8 cellular contexts compared by ENCODE assay signal in the genomic region with DNA sequence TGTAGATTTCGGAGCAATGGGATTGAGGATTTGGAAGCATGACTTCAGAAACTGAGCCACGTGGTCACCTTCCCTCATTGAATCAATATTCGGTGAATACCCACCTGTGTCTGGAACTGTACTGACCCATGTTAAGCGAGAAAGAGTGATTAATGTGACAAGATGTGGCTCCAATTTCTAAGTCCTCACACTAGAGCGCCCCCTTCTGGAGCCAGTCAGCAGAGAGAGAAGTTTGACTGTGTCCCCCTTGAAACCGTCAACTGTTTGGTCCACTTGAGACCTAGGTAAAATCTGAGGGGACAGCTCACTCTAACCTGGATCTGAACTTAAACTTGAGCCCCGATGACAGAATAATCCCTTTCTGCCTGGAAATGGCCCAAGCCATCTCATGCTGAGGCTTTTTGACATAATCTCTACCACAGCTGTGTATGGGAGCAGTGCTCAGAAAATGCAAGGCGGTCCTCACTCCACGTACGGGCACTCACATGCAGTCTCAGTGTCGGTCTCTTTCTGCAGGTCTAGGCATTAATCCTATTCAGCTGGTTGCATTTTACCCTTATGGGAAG. TPM values are rescaled to one million over a fixed set of nuclear protein-coding genes. Genes with fewer than 3 reads are reported as not detected.
DNase-seq lines count a peak whose midpoint lies in the region; FAIRE-seq and TF ChIP-seq lines count a peak whose summit lies in the region.

No MANE protein-coding gene starts in this region.

- peaks cover 5% of the 10 kb centered on the region for H3K36me3 ChIP-seq in cardiac muscle cell
- H3K36me3 ChIP-seq in keratinocyte (ENCODE audit: control insufficient read depth in 2 of 2, extremely low read depth in 1 of 2, insufficient read depth in 2 of 2, low read length in 2 of 2): no peaks in the 10 kb centered on the region
- H3K36me3 ChIP-seq in transverse colon: no peaks in the 10 kb centered on the region

- H3K27ac Mint-ChIP-seq in activated T-cell treated with anti-CD3 and anti-CD28 coated beads, Interleukin-2, amount 50 U/mL, for 24 hours: no peak overlapping the region

- H3K27ac ChIP-seq in cardiac muscle cell (no peak overlapping the region), keratinocyte (ENCODE audit: control insufficient read depth, insufficient read depth, low read length) (no peak overlapping the region), transverse colon (peak overlapping the region in 3 of 4 donors; percentile 20 to 62 (median 32))

- no peak overlapping the region for H2AFZ ChIP-seq in keratinocyte (ENCODE audit: control insufficient read depth, low read length)

- H3K4me2 ChIP-seq in keratinocyte (ENCODE audit: control insufficient read depth, extremely low read depth, insufficient read depth, low read depth, low read length): no peak overlapping the region

- H4K20me1 ChIP-seq in keratinocyte (ENCODE audit: control insufficient read depth, extremely low read depth, insufficient read depth, low read length): no peaks in the 10 kb centered on the region

- TF ChIP-seq POLR2A in transverse colon (IDR thresholded peaks at IDR 0.05): no peak

- in situ Hi-C loops in transverse colon (cut with MboI; ENCODE audit: low pct_ligation_motif_present in 1 of 4, low pct_unique_long_range_greater_than_20kb in 1 of 4, low sequenced_read_pairs in 3 of 4): no loop called here

- 82 to 92% methylated on average over 3 to 11 of the region's 11 CpGs for WGBS in transverse colon (ENCODE audit: low coverage in 1 of 2), 2 donors

- H3K36me3 Mint-ChIP-seq in activated T-cell treated with anti-CD3 and anti-CD28 coated beads, Interleukin-2, amount 50 U/mL, for 24 hours (ENCODE audit: low read depth): peaks cover 25% of the 10 kb centered on the region

- H3K27me3 ChIP-seq in cardiac muscle cell: no peaks in the 10 kb centered on the region
- no peaks in the 10 kb centered on the region for H3K27me3 ChIP-seq in keratinocyte (ENCODE audit: control insufficient read depth, extremely low read depth, insufficient read depth, low read length)
- H3K27me3 ChIP-seq in transverse colon: no peaks in the 10 kb centered on the region

- FAIRE-seq in keratinocyte (lab: Jason Lieb, UNC): no peak

- H3K4me3 ChIP-seq in cardiac muscle cell: no peak overlapping the region
- H3K4me3 ChIP-seq in keratinocyte (ENCODE audit: control insufficient read depth in 2 of 3, extremely low read depth in 1 of 3, insufficient read depth in 2 of 3, low read depth in 1 of 3, low read length in 3 of 3): no peak overlapping the region
- H3K4me3 ChIP-seq in transverse colon: no peak overlapping the region

- peaks cover 5% of the 10 kb centered on the region for H3K4me1 Mint-ChIP-seq in activated T-cell treated with anti-CD3 and anti-CD28 coated beads, Interleukin-2, amount 50 U/mL, for 24 hours (ENCODE audit: low read depth)

- no peaks in the 10 kb centered on the region for H3K79me2 ChIP-seq in keratinocyte (ENCODE audit: control insufficient read depth, insufficient read depth, low read length)

- H3K4me1 ChIP-seq in cardiac muscle cell (ENCODE audit: low read depth) (peaks cover 11% of the 10 kb centered on the region), keratinocyte (ENCODE audit: control insufficient read depth, extremely low read depth, insufficient read depth, low read length) (peaks cover 11% of the 10 kb centered on the region), transverse colon (peaks cover 6 to 21% (median 10%) of the 10 kb centered on the region in 4 donors)

- H3K9ac ChIP-seq in keratinocyte (ENCODE audit: control insufficient read depth, extremely low read depth, insufficient read depth, low read length): no peak overlapping the region

- DNase-seq in cardiac muscle cell (ENCODE audit: low read depth in 1 of 2, low spot score in 1 of 2) (peak in 1 of 2 donors; percentile 54), cardiac septum (ENCODE audit: low spot score) (no peak), keratinocyte (ENCODE audit: low read depth, low spot score) (no peak), transverse colon (no peak), NCI-H1694 treated with DMSO at 0.1 percent for 48 hours (lab: John Stamatoyannopoulos, UW) (no peak), NCI-H1417 (lab: John Stamatoyannopoulos, UW) (no peak), NCI-H2196 (lab: John Stamatoyannopoulos, UW; ENCODE audit: unreplicated experiment) (no peak)
- peak; percentile 46 for DNase-seq in activated T-cell treated with anti-CD3 and anti-CD28 coated beads, Interleukin-2, amount 50 U/mL, for 24 hours

- no peaks in the 10 kb centered on the region for H3K9me3 ChIP-seq in cardiac muscle cell (ENCODE audit: low read depth)
- H3K9me3 ChIP-seq in keratinocyte (ENCODE audit: control insufficient read depth, low read depth, low read length): no peaks in the 10 kb centered on the region
- no peaks in the 10 kb centered on the region for H3K9me3 ChIP-seq in transverse colon

- no peaks in the 10 kb centered on the region for H3K9me1 ChIP-seq in keratinocyte (ENCODE audit: control insufficient read depth, extremely low read depth, insufficient read depth, low read length)

- no peak for TF ChIP-seq EP300 in transverse colon (IDR thresholded peaks at IDR 0.05; ENCODE audit: low read depth)

- intact Hi-C loops in cardiac septum (cut with DNase I): no loop called here
- intact Hi-C loops in transverse colon (cut with DNase I; ENCODE audit: low total_unique reads): no loop called here

- no peaks in the 10 kb centered on the region for H3K9me3 Mint-ChIP-seq in activated T-cell treated with anti-CD3 and anti-CD28 coated beads, Interleukin-2, amount 50 U/mL, for 24 hours

- no peaks in the 10 kb centered on the region for H3K27me3 Mint-ChIP-seq in activated T-cell treated with anti-CD3 and anti-CD28 coated beads, Interleukin-2, amount 50 U/mL, for 24 hours

- H3K4me3 Mint-ChIP-seq in activated T-cell treated with anti-CD3 and anti-CD28 coated beads, Interleukin-2, amount 50 U/mL, for 24 hours: no peak overlapping the region

- TF ChIP-seq CTCF in cardiac muscle cell (IDR thresholded peaks at IDR 0.05; ENCODE audit: low read depth, low read length) (peak; percentile 50), keratinocyte (optimal IDR thresholded peaks at IDR 0.05 in 1 of 3, IDR thresholded peaks at IDR 0.05 in 1 of 3, conservative IDR thresholded peaks at IDR 0.05 in 1 of 3; ENCODE audit: extremely low read depth in 1 of 3, insufficient read depth in 2 of 3, low read length in 3 of 3) (peak; percentile 41 to 56 (median 44)), transverse colon (IDR thresholded peaks at IDR 0.05) (peak in 2 of 5 experiments; percentile 13 to 18)

- dilution Hi-C loops in keratinocyte (cut with MboI; ENCODE audit: extremely low pct_ligation_motif_present, low sequenced_read_pairs): no loop called here

RNA-seq across cellular contexts. Expression of a gene that starts 47.8 kb away (rescaled TPM):
- 24.6 and 44.0 TPM in 2 replicates for total RNA-seq in cardiac muscle cell
- 19.4 and 30.3 TPM in 2 replicates for polyA plus RNA-seq in cardiac muscle cell
- total RNA-seq in cardiac septum: 30.5 TPM
- polyA plus RNA-seq in keratinocyte: 4.7 to 7.1 TPM (median 7.1 TPM) in 3 replicates
- polyA plus RNA-seq in keratinocyte (2011; ENCODE audit: low read depth): 1.2 TPM
- polyA plus RNA-seq in keratinocyte (2011; cell fraction: cytosol; rRNA removed): 3.3 TPM in 2 replicates
- 12.5 and 15.0 TPM in 2 replicates for polyA plus RNA-seq in keratinocyte (2011; cell fraction: nucleus; rRNA removed)
- polyA plus RNA-seq in keratinocyte (2012; ENCODE audit: low replicate concordance): 3.2 and 6.3 TPM in 2 replicates
- polyA minus RNA-seq in keratinocyte: 22.9 to 26.4 TPM (median 26.1 TPM) in 3 replicates
- polyA minus RNA-seq in keratinocyte (2011; cell fraction: cytosol; rRNA and poly(A)+ RNA removed): 6.3 TPM
- polyA minus RNA-seq in keratinocyte (2011; cell fraction: nucleus; rRNA and poly(A)+ RNA removed): 13.7 and 16.4 TPM in 2 replicates
- 10 to 100 TPM; 28.3 to 84.9 (median 36.0) TPM for total RNA-seq in transverse colon

Comparison
In these comparisons a context has a peak if more than half of its experiments do, and no peak if none do; other contexts are left out.
1. H3K27ac ChIP-seq: peak in transverse colon (3 of 4); none in cardiac muscle cell (single experiment) and keratinocyte (single experiment).